ENCODE assay signal across 9 cellular contexts in the genomic region with DNA sequence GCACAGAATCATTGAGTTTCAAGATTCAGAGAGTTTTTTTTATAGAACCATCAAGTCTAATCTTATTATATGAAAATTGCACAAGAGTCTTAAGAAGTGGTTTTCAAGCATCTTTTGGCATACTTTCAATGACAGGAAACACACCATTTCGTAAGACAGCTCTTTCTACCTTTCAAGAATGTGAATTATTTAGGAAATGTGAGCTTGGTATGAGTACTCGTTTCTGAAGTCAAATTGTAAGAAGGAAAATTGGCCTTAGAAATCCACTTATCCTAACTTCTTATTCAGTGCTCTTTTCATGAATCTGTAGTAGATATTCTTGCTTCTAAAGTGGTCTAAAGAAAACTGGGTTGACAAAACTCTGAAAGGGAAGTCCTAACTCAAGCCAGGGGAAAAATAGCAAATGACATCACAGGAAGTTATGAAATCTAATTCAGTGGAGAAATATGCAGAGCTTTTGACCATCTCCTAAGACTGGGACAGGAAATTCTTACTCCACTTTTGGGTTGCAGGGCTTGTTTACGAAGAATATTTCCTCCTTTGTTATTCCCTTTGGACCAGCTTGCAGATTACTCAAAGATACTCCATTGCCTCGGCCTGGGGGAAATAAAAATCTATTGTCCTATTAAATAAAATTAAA. TPM values are rescaled to one million over a fixed set of nuclear protein-coding genes. Genes with fewer than 3 reads are reported as not detected.
DNase-seq lines count a peak whose midpoint lies in the region; ATAC-seq and TF ChIP-seq lines count a peak whose summit lies in the region.
"Had no signal": no experiment of that assay in that cellular context is flagged by ENCODE, and none has a peak within 500 bp of the region (broad histone marks: within the 10 kb centered on the region; RNA-seq: fewer than 3 reads in every experiment).

No MANE protein-coding gene starts in this region.

- H3K9me3 ChIP-seq in IMR-90 (ENCODE audit: control insufficient read depth, insufficient read depth, low read length) (0 out of 2 replicates have a peak, but pooled peaks cover 2% of the 10 kb centered on the region), suprapubic skin (no peaks in the 10 kb centered on the region)

- no peaks in the 10 kb centered on the region for H3K79me1 ChIP-seq in IMR-90 (ENCODE audit: low read depth in 1 of 2, low read length in 2 of 2)

- H2BK15ac ChIP-seq in IMR-90 (ENCODE audit: low read depth, low read length) = peak overlapping the region; percentile 84

- no peak for TF ChIP-seq EP300 in suprapubic skin (IDR thresholded peaks at IDR 0.05)

- H3K36me3 ChIP-seq in IMR-90 (ENCODE audit: control insufficient read depth, insufficient read depth, low read length) (no peaks in the 10 kb centered on the region), suprapubic skin (no peaks in the 10 kb centered on the region)

- WGBS in IMR-90 (ENCODE audit: extremely low coverage in 2 of 2, insufficient read length in 1 of 2), 2 experiments = no CpG with 5 or more reads among the region's 4 CpGs
- WGBS in suprapubic skin = 45% methylated on average over 4 of the region's 4 CpGs

- CTCF ChIA-PET in IMR-90 (lab: Yijun Ruan, JAX) = interaction anchor here (1.4 kb wide), 1 partner anchor 92 kb away, joined by 3 read pairs; no protein-coding TSS in a partner anchor

- peak overlapping the region; percentile 80 for H3K27ac ChIP-seq in IMR-90 (ENCODE audit: insufficient read depth, low read length)
- peak overlapping the region; percentile 31 for H3K27ac ChIP-seq in suprapubic skin

- ATAC-seq in IMR-90 (ENCODE audit: low read depth) = peak; percentile 64

- peak overlapping the region; percentile 67 for H3K56ac ChIP-seq in IMR-90 (ENCODE audit: extremely low read depth, insufficient read depth, low read length)

- H4K8ac ChIP-seq in IMR-90 (ENCODE audit: low read depth in 2 of 2, low read length in 2 of 2) = peak overlapping the region; percentile 70 to 76

- intact Hi-C loops in IMR-90 (cut with micrococcal nuclease) = no loop called here

- in situ Hi-C loops in IMR-90 (cut with MboI; ENCODE audit: low sequenced_read_pairs) (no loop called here), astrocyte of the cerebellum (cut with HindIII; ENCODE audit: low sequenced_read_pairs) (no loop called here)

- H4K91ac ChIP-seq in IMR-90 (ENCODE audit: insufficient read depth, low read depth, low read length) = peak overlapping the region; percentile 51

- H2AFZ ChIP-seq in IMR-90 (replicated peaks; ENCODE audit: low read length, poor library complexity) = no peak overlapping the region

- peak overlapping the region; percentile 90 for H2BK5ac ChIP-seq in IMR-90 (ENCODE audit: low read depth, low read length, poor library complexity, severe bottlenecking)

- TF ChIP-seq CTCF in IMR-90 (conservative IDR thresholded peaks at IDR 0.05; ENCODE audit: low read depth, low read length) (no peak), astrocyte of the cerebellum (IDR thresholded peaks at IDR 0.05; ENCODE audit: low read depth, low read length, missing control alignments) (no peak), suprapubic skin (IDR thresholded peaks at IDR 0.05) (no peak)

- H3K9me1 ChIP-seq in IMR-90 (ENCODE audit: insufficient read depth, low read length) = peaks cover 2% of the 10 kb centered on the region; the same call in 1 of the 2 replicates

- no TSS peak for BruUV-seq in IMR-90 (replicated peaks; lab: Mats Ljungman, UMichigan)

- POLR2A ChIA-PET in IMR-90 (lab: Charles Lee; ENCODE audit: unreplicated experiment) = interaction anchor here (1.2 kb wide), 1 partner anchor 38 kb away, joined by 6 read pairs; the partner anchor contains the start of gene OGFRL1

- DNase-seq in IMR-90 = peak; percentile 87
- DNase-seq in astrocyte of the cerebellum (ENCODE audit: low read depth) = peak; percentile 33
- peak; percentile 88 for DNase-seq in kidney glomerular epithelial cell (lab: John Stamatoyannopoulos, UW)
- DNase-seq in suprapubic skin (ENCODE audit: low spot score in 2 of 2) = no peak
- no peak for DNase-seq in DMS114 treated with DMSO at 0.1 percent for 48 hours (lab: John Stamatoyannopoulos, UW; ENCODE audit: unreplicated experiment)
- DNase-seq in T-helper 9 cell = no peak
- DNase-seq in NK-92 treated with Interleukin-12 subunit alpha and Interleukin-12 subunit beta, amount 100 ng/mL, for 24 hours (lab: John Stamatoyannopoulos, UW) = no peak
- DNase-seq in activated CD4-positive, CD25-positive, alpha-beta regulatory T cell (lab: John Stamatoyannopoulos, UW) = no peak
- DNase-seq: NCI-H2081 treated with DMSO at 0.1 percent for 48 hours had no signal

- no peaks in the 10 kb centered on the region for H4K20me1 ChIP-seq in IMR-90 (ENCODE audit: insufficient read depth, low read length)

- peak overlapping the region; percentile 61; the same call in 1 of the 2 replicates for H2AK5ac ChIP-seq in IMR-90 (ENCODE audit: low read depth, low read length)

- no peak overlapping the region for H2AK9ac ChIP-seq in IMR-90 (replicated peaks; ENCODE audit: low read depth, low read length, poor library complexity)

- H3K4me1 ChIP-seq in IMR-90 (ENCODE audit: control insufficient read depth, insufficient read depth, low read length) (peaks cover 10% of the 10 kb centered on the region), suprapubic skin (peaks cover 4% of the 10 kb centered on the region)

- peak overlapping the region; percentile 82; the same call in 1 of the 2 replicates for H2BK120ac ChIP-seq in IMR-90 (ENCODE audit: low read depth, low read length)

- H3K18ac ChIP-seq in IMR-90 (ENCODE audit: low read depth, low read length) = peak overlapping the region; percentile 98

- H2BK20ac ChIP-seq in IMR-90 (ENCODE audit: low read depth, low read length) = peak overlapping the region; percentile 62; the same call in 1 of the 2 replicates

- H3K4me2 ChIP-seq in IMR-90 (ENCODE audit: low read depth, low read length) = peak overlapping the region; percentile 80; the same call in 1 of the 2 replicates

- dilution Hi-C loops in IMR-90 (cut with HindIII; ENCODE audit: low sequenced_read_pairs, unreplicated experiment) = no loop called here

- H3K4me3 ChIP-seq in IMR-90 (ENCODE audit: insufficient read depth, low read depth, low read length) = no peak overlapping the region
- no peak overlapping the region for H3K4me3 ChIP-seq in astrocyte of the cerebellum (ENCODE audit: low read depth, low read length)
- H3K4me3 ChIP-seq in suprapubic skin = no peak overlapping the region

- peak overlapping the region; percentile 57; the same call in 1 of the 2 replicates for H4K5ac ChIP-seq in IMR-90 (ENCODE audit: low read depth, low read length)

- peak overlapping the region; percentile 66; the same call in 1 of the 2 replicates for H3K4ac ChIP-seq in IMR-90 (ENCODE audit: low read depth, low read length)

- H3K14ac ChIP-seq in IMR-90 (replicated peaks; ENCODE audit: low read depth, low read length) = peak overlapping the region; percentile 93

- H3K23ac ChIP-seq in IMR-90 (ENCODE audit: low read depth, low read length) = peak overlapping the region; percentile 94; the same call in 1 of the 2 replicates

- no peak overlapping the region; the same call in 1 of the 2 replicates for H3K9ac ChIP-seq in IMR-90 (ENCODE audit: low read depth, low read length)

- H3K27me3 ChIP-seq in IMR-90 (ENCODE audit: control insufficient read depth, insufficient read depth, low read length) (no peaks in the 10 kb centered on the region), suprapubic skin (no peaks in the 10 kb centered on the region)

- TF ChIP-seq POLR2A in IMR-90 (IDR thresholded peaks at IDR 0.05; ENCODE audit: low read depth, low read length) (no peak), suprapubic skin (IDR thresholded peaks at IDR 0.05) (no peak)

- TF ChIP-seq RAD21 in IMR-90 (IDR thresholded peaks at IDR 0.05; ENCODE audit: low read length) = no peak

TF ChIP-seq in IMR-90, 13 proteins besides CTCF, POLR2A, EP300 and RAD21:
- TF ChIP-seq MAFK (IDR thresholded peaks at IDR 0.05; ENCODE audit: low read depth, low read length) (no peak), CEBPB (IDR thresholded peaks at IDR 0.05; ENCODE audit: low read depth, low read length) (peak; percentile 56)

RNA-seq across cellular contexts. Expression of gene OGFRL1, which starts 38.4 kb away (rescaled TPM):
- total RNA-seq in IMR-90 (2012; rRNA removed) = 5.7 and 14.4 TPM in 2 replicates
- polyA plus RNA-seq in IMR-90 (2012; rRNA removed) = 3.7 and 5.4 TPM in 2 replicates
- 0.65 and 1.2 TPM in 2 replicates for polyA plus RNA-seq in IMR-90 (2012; cell fraction: cytosol; rRNA removed)
- polyA plus RNA-seq in IMR-90 (2012; cell fraction: nucleus; rRNA removed; ENCODE audit: low replicate concordance) = 0.41 and 2.7 TPM in 2 replicates
- 10 to 100 TPM; 35.5 to 73.3 (median 65.7) TPM for total RNA-seq in suprapubic skin

Comparison
In these comparisons a context has a peak if more than half of its experiments do, and no peak if none do; other contexts are left out.
1. DNase-seq: peak in IMR-90 (single experiment), astrocyte of the cerebellum (single experiment) and kidney glomerular epithelial cell (single experiment); none in suprapubic skin (0 of 2), DMS114 treated with DMSO at 0.1 percent for 48 hours (single experiment), T-helper 9 cell (single experiment), NK-92 treated with Interleukin-12 subunit alpha and Interleukin-12 subunit beta, amount 100 ng/mL, for 24 hours (single experiment) and activated CD4-positive, CD25-positive, alpha-beta regulatory T cell (0 of 4).